In genomic region chr3:49895791-49896190, GRCh38 we compare ENCODE assay signal across 1 cellular context.
TF ChIP-seq lines count a peak whose summit lies in the region.

No MANE protein-coding gene starts in this region.

TF ChIP-seq in HCT116, 20 proteins besides CTCF, POLR2A, EP300 and RAD21:
- 0 out of 2 replicates have a peak, but pooled peaks have one; percentile 2 for TF ChIP-seq POLR2AphosphoS5 (IDR thresholded peaks at IDR 0.05; ENCODE audit: low read depth, low read length)
- no peak for TF ChIP-seq EGR1 (IDR thresholded peaks at IDR 0.05; ENCODE audit: low read depth)
TF ChIP-seq in HCT116: peak in this region for 1.
